23 cellular contexts compared by ENCODE assay signal in genomic region chr14:99407416-99407815, GRCh38.
"Had no signal": no experiment of that assay in that cellular context is flagged by ENCODE, and none has a peak within 500 bp of the region (broad histone marks: within the 10 kb centered on the region; RNA-seq: fewer than 3 reads in every experiment).

No MANE protein-coding gene starts in this region.

- H3K4me3 ChIP-seq: dorsolateral prefrontal cortex, neural progenitor cell, prostate gland, skin epidermis, tibial nerve had no signal

- H3K36me3 ChIP-seq: neural progenitor cell, prostate gland had no signal

- H3K4me1 ChIP-seq: prostate gland had no signal

- FAIRE-seq: colon, islet of Langerhans had no signal

- H3K9me3 Mint-ChIP-seq: activated naive CD8-positive, alpha-beta T cell treated with anti-CD3 and anti-CD28 coated beads, Interleukin-2, amount 50 U/mL, for 24 hours; brain; neural progenitor cell; stimulated activated naive B cell treated with anti-CD40 and anti-IgM and Interleukin-4, amounts not matched to agents 10 μg/mL and 1 μg/mL and 100 μg/mL, for 72 hours had no signal

- DNase-seq: activated CD4-positive, alpha-beta T cell treated with anti-CD3 and anti-CD28 coated beads, Interleukin-2, amount 50 U/mL, for 4 hours; activated CD8-positive, alpha-beta memory T cell treated with anti-CD3 and anti-CD28 coated beads, Interleukin-2, amount 10 ng/mL, durations not matched to agents 7 days and 5 days; activated naive CD8-positive, alpha-beta T cell treated with anti-CD3 and anti-CD28 coated beads, Interleukin-2, amount 50 U/mL, for 24 hours; anterior cingulate cortex; central memory CD4-positive, alpha-beta T cell; dorsolateral prefrontal cortex; foreskin fibroblast; glutamatergic neuron; hippocampal formation; mammary epithelial cell; right cardiac atrium; stimulated activated CD4-positive, alpha-beta T cell treated with anti-CD3 and anti-CD28 coated beads, Interleukin-4, amount 100 ng/mL, for 1 hour; stimulated activated naive B cell treated with anti-CD40 and anti-IgM and Interleukin-4, amounts not matched to agents 10 μg/mL and 1 μg/mL and 100 μg/mL, for 72 hours; T-helper 2 cell; WERI-Rb-1 had no signal

- H3K9ac ChIP-seq: neural progenitor cell had no signal

- H2AFZ ChIP-seq: neural progenitor cell had no signal

- H3K9me3 ChIP-seq: prostate gland, tibial nerve had no signal

- H3K27me3 ChIP-seq: dorsolateral prefrontal cortex, neural progenitor cell, tibial nerve had no signal

- H3K4me2 ChIP-seq: neural progenitor cell had no signal

- H3K27ac ChIP-seq: dorsolateral prefrontal cortex, epithelial cell of prostate, neural progenitor cell, prostate gland, skin epidermis, tibial nerve, WERI-Rb-1 had no signal

- H3K27me3 Mint-ChIP-seq: activated CD8-positive, alpha-beta memory T cell treated with anti-CD3 and anti-CD28 coated beads, Interleukin-2, amount 10 ng/mL, durations not matched to agents 7 days and 5 days; activated naive CD8-positive, alpha-beta T cell treated with anti-CD3 and anti-CD28 coated beads, Interleukin-2, amount 50 U/mL, for 24 hours; brain; stimulated activated naive B cell treated with anti-CD40 and anti-IgM and Interleukin-4, amounts not matched to agents 10 μg/mL and 1 μg/mL and 100 μg/mL, for 72 hours had no signal

- ATAC-seq: activated CD8-positive, alpha-beta memory T cell treated with anti-CD3 and anti-CD28 coated beads, Interleukin-2, amount 10 ng/mL, durations not matched to agents 7 days and 5 days; activated naive CD8-positive, alpha-beta T cell treated with anti-CD3 and anti-CD28 coated beads, Interleukin-2, amount 50 U/mL, for 24 hours; right cardiac atrium; stimulated activated naive B cell treated with anti-CD40 and anti-IgM and Interleukin-4, amounts not matched to agents 10 μg/mL and 1 μg/mL and 100 μg/mL, for 72 hours had no signal

- H3K4me3 Mint-ChIP-seq: activated CD8-positive, alpha-beta memory T cell treated with anti-CD3 and anti-CD28 coated beads, Interleukin-2, amount 10 ng/mL, durations not matched to agents 7 days and 5 days; activated naive CD8-positive, alpha-beta T cell treated with anti-CD3 and anti-CD28 coated beads, Interleukin-2, amount 50 U/mL, for 24 hours; brain; neural progenitor cell; stimulated activated naive B cell treated with anti-CD40 and anti-IgM and Interleukin-4, amounts not matched to agents 10 μg/mL and 1 μg/mL and 100 μg/mL, for 72 hours had no signal

- H3K27ac Mint-ChIP-seq: activated CD8-positive, alpha-beta memory T cell treated with anti-CD3 and anti-CD28 coated beads, Interleukin-2, amount 10 ng/mL, durations not matched to agents 7 days and 5 days; activated naive CD8-positive, alpha-beta T cell treated with anti-CD3 and anti-CD28 coated beads, Interleukin-2, amount 50 U/mL, for 24 hours; brain; neural progenitor cell; stimulated activated naive B cell treated with anti-CD40 and anti-IgM and Interleukin-4, amounts not matched to agents 10 μg/mL and 1 μg/mL and 100 μg/mL, for 72 hours had no signal
